Comparison of ENCODE assay signal across 1 cellular context in the genomic region with DNA sequence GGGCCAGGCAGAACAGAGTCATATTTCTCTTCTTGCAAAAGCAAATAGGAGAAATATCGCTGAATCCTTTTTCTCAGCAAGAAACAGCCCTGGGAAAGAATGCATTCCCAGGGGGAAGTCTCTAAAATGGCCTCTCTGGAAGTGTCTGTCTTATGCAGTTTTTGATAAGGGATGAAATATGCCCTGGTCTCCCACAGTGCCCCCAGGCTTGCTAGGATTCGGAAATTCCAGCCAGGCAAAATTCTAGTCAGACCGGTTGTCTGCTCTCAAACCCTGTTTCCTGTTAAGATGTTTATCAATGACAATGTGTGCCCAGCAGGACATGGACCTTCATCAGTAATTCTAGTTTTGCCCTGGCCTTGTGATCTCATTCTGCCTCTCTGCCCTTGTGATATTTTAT.
TF ChIP-seq lines count a peak whose summit lies in the region.

No MANE protein-coding gene starts in this region.

TF ChIP-seq in H1, 55 proteins besides CTCF, POLR2A, EP300 and RAD21:
- TF ChIP-seq SP1 (IDR thresholded peaks at IDR 0.05; ENCODE audit: low read depth, low read length), result 0 out of 2 replicates have a peak, but pooled peaks have one; percentile 33
- 0 out of 2 replicates have a peak, but pooled peaks have one; percentile 26 for TF ChIP-seq TEAD4 (IDR thresholded peaks at IDR 0.05; ENCODE audit: low read depth, low read length)
TF ChIP-seq in H1: peak in this region for 2; not testable (repeated sequence) for 53.
